In the genomic region with DNA sequence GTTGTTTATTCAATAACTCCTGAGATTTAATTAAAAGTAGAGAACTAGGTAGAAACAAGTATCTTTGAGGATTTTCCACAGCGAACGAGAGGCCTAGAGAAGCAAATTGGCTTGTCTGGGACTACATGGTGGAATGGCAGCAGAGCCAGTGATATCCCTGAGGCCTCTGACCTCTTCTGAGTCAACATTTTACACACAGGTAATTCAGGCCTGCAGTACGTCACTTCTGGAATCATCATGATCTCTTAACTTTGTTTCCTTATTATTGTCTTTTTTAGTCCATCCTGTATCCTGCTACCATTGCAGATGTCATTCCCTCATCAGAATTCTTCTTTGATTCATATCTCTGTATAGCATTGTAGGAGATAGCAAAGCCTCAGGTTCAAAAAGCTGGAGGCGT, we compare ENCODE assay signal across 35 cellular contexts.
"Had no signal": no experiment of that assay in that cellular context is flagged by ENCODE, and none has a peak within 500 bp of the region (broad histone marks: within the 10 kb centered on the region; RNA-seq: fewer than 3 reads in every experiment).

No MANE protein-coding gene starts in this region.

- H3K9me3 ChIP-seq: MG63 had no signal

- H3K4me3 ChIP-seq: MG63 had no signal

- DNase-seq: Karpas-422, Kasumi-1, MG63, MM.1S, MV-4-11, NCI-H1048, NCI-H1092, NCI-H1092 treated with DMSO at 0.1 percent for 48 hours, NCI-H1105, NCI-H1105 treated with DMSO at 0.1 percent for 48 hours, NCI-H1417, NCI-H1417 treated with DMSO at 0.1 percent for 48 hours, NCI-H1436, NCI-H1436 treated with DMSO at 0.1 percent for 48 hours, NCI-H146, NCI-H1694, NCI-H1694 treated with DMSO at 0.1 percent for 48 hours, NCI-H187, NCI-H187 treated with DMSO at 0.1 percent for 48 hours, NCI-H1930, NCI-H2029, NCI-H2029 treated with DMSO at 0.1 percent for 48 hours, NCI-H2081, NCI-H2081 treated with DMSO at 0.1 percent for 48 hours, NCI-H2107, NCI-H2171, NCI-H2171 treated with DMSO at 0.1 percent for 48 hours, NCI-H2227 treated with DMSO at 0.1 percent for 48 hours, NCI-H226, NCI-H345, NCI-H446, NCI-H446 treated with DMSO at 0.1 percent for 48 hours, NCI-H510A, NCI-H510A treated with DMSO at 0.1 percent for 48 hours, NCI-H524 had no signal

- H3K27me3 ChIP-seq: MG63 had no signal
